In the genomic region with DNA sequence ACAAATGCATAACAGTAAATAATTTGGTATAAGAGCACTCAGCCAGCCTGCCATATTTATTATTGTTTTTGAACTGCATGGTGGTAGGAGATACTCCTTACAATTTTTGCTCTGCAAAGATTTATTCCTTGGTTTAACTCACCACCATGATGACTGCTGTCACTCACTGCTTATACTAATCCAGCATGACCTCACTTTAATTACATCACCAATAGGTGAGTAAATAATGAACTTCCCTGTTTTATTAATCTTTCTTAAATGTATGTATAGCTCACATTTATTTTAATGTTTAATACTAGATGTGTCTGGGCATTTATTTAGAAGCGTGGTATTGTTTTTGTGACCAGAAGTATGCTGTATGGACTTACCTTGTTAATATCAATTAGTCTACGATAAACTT, we compare ENCODE assay signal across 1 cellular context.
A peak's percentile ranks its signal among the peaks of the same experiment; 100 is the strongest.
TF ChIP-seq lines count a peak whose summit lies in the region.

No MANE protein-coding gene starts in this region.

TF ChIP-seq in K562, 482 proteins besides CTCF, POLR2A, EP300 and RAD21:
- peak; percentile 57; the same call in 1 of the 2 replicates for TF ChIP-seq PKNOX1 (IDR thresholded peaks at IDR 0.05)
- TF ChIP-seq, protein P1, sequence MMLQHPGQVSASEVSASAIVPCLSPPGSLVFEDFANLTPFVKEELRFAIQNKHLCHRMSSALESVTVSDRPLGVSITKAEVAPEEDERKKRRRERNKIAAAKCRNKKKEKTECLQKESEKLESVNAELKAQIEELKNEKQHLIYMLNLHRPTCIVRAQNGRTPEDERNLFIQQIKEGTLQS (IDR thresholded peaks at IDR 0.05): peak; percentile 25; the same call in 1 of the 2 replicates
- TF ChIP-seq, protein P1 (CRISPR knock-in tag; conservative IDR thresholded peaks at IDR 0.05): no peak
- TF ChIP-seq ZNF253 (CRISPR knock-in tag; conservative IDR thresholded peaks at IDR 0.05): no peak
